9 cellular contexts compared by ENCODE assay signal in genomic region chr1:162151900-162152829, GRCh38.
DNase-seq lines count a peak whose midpoint lies in the region; ATAC-seq, FAIRE-seq and TF ChIP-seq lines count a peak whose summit lies in the region.
"Had no signal": no experiment of that assay in that cellular context is flagged by ENCODE, and none has a peak within 500 bp of the region (broad histone marks: within the 10 kb centered on the region; RNA-seq: fewer than 3 reads in every experiment).

No MANE protein-coding gene starts in this region.

- H4K20me1 ChIP-seq in BLaER1, result no peaks in the 10 kb centered on the region

- H3K36me3 ChIP-seq in BLaER1, result no peaks in the 10 kb centered on the region
- no peaks in the 10 kb centered on the region for H3K36me3 ChIP-seq in small intestine (ENCODE audit: control insufficient read depth in 2 of 2, insufficient read depth in 2 of 2, low read length in 2 of 2)

- H3K27me3 Mint-ChIP-seq in progenitor cell of endocrine pancreas, result peaks cover 6% of the 10 kb centered on the region

- H3K4me3 ChIP-seq in BLaER1, result no peak overlapping the region
- no peak overlapping the region for H3K4me3 ChIP-seq in foreskin fibroblast (ENCODE audit: low read depth in 1 of 2, low read length in 2 of 2)
- H3K4me3 ChIP-seq in small intestine (ENCODE audit: low read depth in 1 of 2, low read length in 2 of 2), result no peak overlapping the region

- TF ChIP-seq POLR2A in GM12891 (IDR thresholded peaks at IDR 0.05; ENCODE audit: low read depth, low read length), result no peak

- H3K4me1 ChIP-seq in BLaER1 (peaks cover 42% of the 10 kb centered on the region), small intestine (ENCODE audit: control insufficient read depth in 2 of 2, insufficient read depth in 1 of 2, low read depth in 1 of 2, low read length in 1 of 2) (no peaks in the 10 kb centered on the region)

- H3K27ac ChIP-seq in BLaER1, result peak overlapping the region; percentile 36; the same call in 1 of the 2 replicates
- no peak overlapping the region for H3K27ac ChIP-seq in small intestine (ENCODE audit: low read depth in 1 of 2, low read length in 1 of 2)

- 58 to 70% (median 59%) methylated on average over 9 of the region's 9 CpGs for WGBS in small intestine, 3 donors

- H3K9me3 ChIP-seq in BLaER1 (no peaks in the 10 kb centered on the region), small intestine (ENCODE audit: control insufficient read depth, low read depth) (no peaks in the 10 kb centered on the region)

- H3K4me2 ChIP-seq in BLaER1, result peak overlapping the region; percentile 66

- H3K4me3 Mint-ChIP-seq in progenitor cell of endocrine pancreas (ENCODE audit: low read depth), result no peak overlapping the region

- peaks cover 2% of the 10 kb centered on the region for H3K4me1 Mint-ChIP-seq in progenitor cell of endocrine pancreas (ENCODE audit: low read depth)

- H3K27me3 ChIP-seq in BLaER1 (no peaks in the 10 kb centered on the region), small intestine (ENCODE audit: control insufficient read depth in 2 of 2, insufficient read depth in 2 of 2, low read length in 2 of 2) (no peaks in the 10 kb centered on the region)

- no peaks in the 10 kb centered on the region for H3K9me3 Mint-ChIP-seq in progenitor cell of endocrine pancreas (ENCODE audit: low read depth)

- no peak overlapping the region; the same call in 1 of the 2 replicates for H3K9ac ChIP-seq in BLaER1

- TF ChIP-seq CTCF in foreskin fibroblast (IDR thresholded peaks at IDR 0.05; ENCODE audit: low read depth, low read length), result no peak
- no peak for TF ChIP-seq CTCF in progenitor cell of endocrine pancreas (IDR thresholded peaks at IDR 0.05; ENCODE audit: unreplicated experiment)

- FAIRE-seq in GM12891 (lab: Jason Lieb, UNC) (no peak), small intestine (lab: Jason Lieb, UNC) (no peak)

- DNase-seq in NCI-H2171 (lab: John Stamatoyannopoulos, UW) (peak; percentile 40), foreskin fibroblast (peak; percentile 51 to 54), GM12891 (ENCODE audit: insufficient read length, low spot score) (no peak), small intestine (no peak), progenitor cell of endocrine pancreas (ENCODE audit: low spot score, unreplicated experiment) (no peak)
- DNase-seq: DMS 273 treated with DMSO at 0.1 percent for 48 hours had no signal

- peak; percentile 80 for ATAC-seq in GM19351 (IDR thresholded peaks at IDR 0.05; ENCODE audit: unreplicated experiment)
- ATAC-seq in GM21447 (IDR thresholded peaks at IDR 0.05; ENCODE audit: unreplicated experiment), result no peak

- H3K27ac Mint-ChIP-seq in progenitor cell of endocrine pancreas, result no peak overlapping the region

- no peaks in the 10 kb centered on the region for H3K36me3 Mint-ChIP-seq in progenitor cell of endocrine pancreas (ENCODE audit: insufficient read depth)

TF ChIP-seq in GM12891, 5 proteins besides CTCF, POLR2A, EP300 and RAD21:
- no peak for TF ChIP-seq POU2F2 (IDR thresholded peaks at IDR 0.05; ENCODE audit: low read depth, low read length)
- no peak for TF ChIP-seq SPI1 (IDR thresholded peaks at IDR 0.05; ENCODE audit: low read depth, low read length)
- no peak for TF ChIP-seq POLR2AphosphoS5 (IDR thresholded peaks at IDR 0.05; ENCODE audit: low read depth, low read length)
- TF ChIP-seq TAF1 (IDR thresholded peaks at IDR 0.05; ENCODE audit: low read depth, low read length), result no peak
- TF ChIP-seq PAX5 (IDR thresholded peaks at IDR 0.05; ENCODE audit: insufficient read depth, low read length, severe bottlenecking), result no peak

Comparison
In these comparisons a context has a peak if more than half of its experiments do, and no peak if none do; other contexts are left out.
1. DNase-seq: peak in NCI-H2171 (single experiment) and foreskin fibroblast (2 of 2); none in GM12891 (single experiment), small intestine (single experiment) and progenitor cell of endocrine pancreas (single experiment).